Comparison of ENCODE assay signal across 33 cellular contexts in the genomic region with DNA sequence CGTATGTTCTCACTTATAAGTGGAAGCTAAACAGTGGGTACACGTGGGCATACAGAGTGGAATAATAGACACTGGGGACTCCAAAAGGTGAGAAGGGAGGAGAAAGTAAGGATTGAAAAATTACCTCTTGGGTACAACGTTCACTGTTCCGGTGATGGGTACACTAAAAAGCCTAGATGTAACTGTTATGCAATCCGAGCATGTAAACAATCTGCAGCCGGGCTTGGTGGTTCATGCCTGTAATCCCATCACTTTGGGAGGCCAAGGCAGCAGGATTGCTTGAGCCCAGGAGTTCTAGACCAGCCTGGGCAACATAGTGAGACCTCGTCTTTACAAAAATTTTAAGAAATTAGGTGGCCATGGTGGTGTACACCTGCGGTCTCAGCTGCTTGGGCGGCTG. TPM values are rescaled to one million over a fixed set of nuclear protein-coding genes. Genes with fewer than 3 reads are reported as not detected.
DNase-seq lines count a peak whose midpoint lies in the region; ATAC-seq, FAIRE-seq and TF ChIP-seq lines count a peak whose summit lies in the region.
"Had no signal": no experiment of that assay in that cellular context is flagged by ENCODE, and none has a peak within 500 bp of the region (broad histone marks: within the 10 kb centered on the region; RNA-seq: fewer than 3 reads in every experiment).

No MANE protein-coding gene starts in this region.

- no peak overlapping the region for H2AFZ ChIP-seq in HepG2 (ENCODE audit: low read length)

- intact Hi-C loops in HepG2 (cut with micrococcal nuclease; ENCODE audit: unreplicated experiment) (loop anchor here (5.0 to 10.0 kb wide), 2 partner anchors 34 to 416 kb away; a partner anchor contains a TSS), right lobe of liver (cut with DNase I) (no loop called here)

- H3K36me3 ChIP-seq in HepG2 (replicated peaks in 1 of 2; ENCODE audit: control insufficient read depth in 1 of 2, insufficient read depth in 2 of 2, low read length in 2 of 2), result no peaks in the 10 kb centered on the region
- no peaks in the 10 kb centered on the region for H3K36me3 ChIP-seq in right lobe of liver
- H3K36me3 ChIP-seq: BE2C, BLaER1 had no signal

- FAIRE-seq in HepG2 (lab: Jason Lieb, UNC), result peak; percentile 76
- FAIRE-seq: A204.1, GM12878, GM12892, GM18507 had no signal

- H3K27me3 Mint-ChIP-seq in naive thymus-derived CD8-positive, alpha-beta T cell, result peaks cover 3 to 25% (median 5%) of the 10 kb centered on the region in 5 donors
- H3K27me3 Mint-ChIP-seq: CD4-positive, CD25-positive, alpha-beta regulatory T cell had no signal

- H3K9me3 ChIP-seq in HepG2 (ENCODE audit: low read length) (no peaks in the 10 kb centered on the region), right lobe of liver (no peaks in the 10 kb centered on the region)
- H3K9me3 ChIP-seq: BE2C, BLaER1 had no signal

- H3K9me3 Mint-ChIP-seq in naive thymus-derived CD8-positive, alpha-beta T cell, result no peaks in the 10 kb centered on the region
- H3K9me3 Mint-ChIP-seq: CD4-positive, CD25-positive, alpha-beta regulatory T cell had no signal

- H3K4me3 Mint-ChIP-seq in naive thymus-derived CD8-positive, alpha-beta T cell, result no peak overlapping the region
- H3K4me3 Mint-ChIP-seq: CD14-positive monocyte; CD4-positive, alpha-beta memory T cell; CD4-positive, CD25-positive, alpha-beta regulatory T cell; CD8-positive, alpha-beta memory T cell had no signal

- no peak for TF ChIP-seq RAD21 in HepG2 (CRISPR knock-in tag; IDR thresholded peaks at IDR 0.05)

- TF ChIP-seq CTCF in fibroblast of villous mesenchyme (IDR thresholded peaks at IDR 0.05; ENCODE audit: insufficient read depth, low read depth, low read length) (no peak), HepG2 (CRISPR knock-in tag; IDR thresholded peaks at IDR 0.05) (no peak), right lobe of liver (IDR thresholded peaks at IDR 0.05) (no peak), foreskin keratinocyte (conservative IDR thresholded peaks at IDR 0.05) (no peak)

- no peak for TF ChIP-seq POLR2A in HepG2 (IDR thresholded peaks at IDR 0.05; ENCODE audit: insufficient read depth in 1 of 2, low read depth in 2 of 2, low read length in 2 of 2)
- TF ChIP-seq POLR2A in right lobe of liver (IDR thresholded peaks at IDR 0.05), result no peak

- H3K4me3 ChIP-seq in fibroblast of villous mesenchyme (ENCODE audit: low read depth, low read length), result no peak overlapping the region
- H3K4me3 ChIP-seq in HepG2 (replicated peaks in 1 of 3; ENCODE audit: insufficient read depth in 1 of 3, low read depth in 2 of 3, low read length in 3 of 3), result no peak overlapping the region
- H3K4me3 ChIP-seq in right lobe of liver, result no peak overlapping the region
- H3K4me3 ChIP-seq: BLaER1, GM12878 had no signal

- in situ Hi-C loops in HepG2 (cut with HindIII; ENCODE audit: extremely low pct_ligation_motif_present, low pct_unique_long_range_greater_than_20kb), result loop anchor here (5.0 to 10.0 kb wide), 4 partner anchors 69 to 416 kb away; no protein-coding TSS in a partner anchor

- H3K27ac ChIP-seq in HepG2 (ENCODE audit: extremely low read length, insufficient read depth, low read length) (no peak overlapping the region), right lobe of liver (no peak overlapping the region), foreskin keratinocyte (no peak overlapping the region)
- H3K27ac ChIP-seq: BLaER1 had no signal

- no peaks in the 10 kb centered on the region for H3K36me3 Mint-ChIP-seq in naive thymus-derived CD8-positive, alpha-beta T cell
- H3K36me3 Mint-ChIP-seq: CD14-positive monocyte; CD4-positive, alpha-beta memory T cell; CD4-positive, CD25-positive, alpha-beta regulatory T cell; CD8-positive, alpha-beta memory T cell had no signal

- no peak overlapping the region for H3K9ac ChIP-seq in HepG2 (ENCODE audit: insufficient read depth, low read depth, low read length)
- H3K9ac ChIP-seq: BLaER1 had no signal

- H3K27ac Mint-ChIP-seq in naive thymus-derived CD8-positive, alpha-beta T cell, result no peak overlapping the region
- H3K27ac Mint-ChIP-seq: CD14-positive monocyte; CD4-positive, alpha-beta memory T cell; CD4-positive, CD25-positive, alpha-beta regulatory T cell; CD8-positive, alpha-beta memory T cell had no signal

- TF ChIP-seq EP300 in HepG2 (IDR thresholded peaks at IDR 0.05; ENCODE audit: low read depth in 2 of 2, low read length in 2 of 2) (peak in 1 of 2 experiments; percentile 53; a peak in 2 of 4 replicates), HepG2 (CRISPR knock-in tag; IDR thresholded peaks at IDR 0.05; ENCODE audit: borderline replicate concordance) (no peak)

- H3K79me2 ChIP-seq in HepG2 (ENCODE audit: insufficient read depth, low read length), result no peaks in the 10 kb centered on the region

- H3K4me1 Mint-ChIP-seq in naive thymus-derived CD8-positive, alpha-beta T cell, result peaks cover 0 to 2% (median under 1%) of the 10 kb centered on the region in 4 donors

- no peaks in the 10 kb centered on the region for H4K20me1 ChIP-seq in HepG2 (ENCODE audit: insufficient read depth, low read length)
- H4K20me1 ChIP-seq: BLaER1 had no signal

- H3K4me2 ChIP-seq in HepG2 (ENCODE audit: low read depth, low read length), result 0 out of 2 replicates have a peak overlapping the region, but pooled peaks have one; percentile 16
- H3K4me2 ChIP-seq: BLaER1 had no signal

- POLR2A ChIA-PET in HepG2 (lab: Yijun Ruan, JAX), result no interaction called here
- POLR2A ChIA-PET in naive thymus-derived CD8-positive, alpha-beta T cell (lab: Charles Lee), result no interaction called here

- CTCF ChIA-PET in HepG2 (lab: Yijun Ruan, JAX; ENCODE audit: low intra/inter-chr PET ratio, low total read pairs), result no interaction called here

- H3K4me1 ChIP-seq in HepG2 (ENCODE audit: insufficient read depth, low read length) (peaks cover 55% of the 10 kb centered on the region), right lobe of liver (peaks cover 0 to 24% (median 8%) of the 10 kb centered on the region in 4 donors), foreskin keratinocyte (no peaks in the 10 kb centered on the region)
- H3K4me1 ChIP-seq: BE2C, BLaER1 had no signal

- peak; percentile 52 for ATAC-seq in HepG2
- peak; percentile 60 to 81 (median 66) for ATAC-seq in right lobe of liver
- no peak for ATAC-seq in naive thymus-derived CD8-positive, alpha-beta T cell
- no peak for ATAC-seq in foreskin keratinocyte
- ATAC-seq in HG03378 (IDR thresholded peaks at IDR 0.05; ENCODE audit: unreplicated experiment), result no peak
- ATAC-seq: GM12878 had no signal

- H3K27me3 ChIP-seq in HepG2 (ENCODE audit: control insufficient read depth in 1 of 2, insufficient read depth in 2 of 2, low read length in 2 of 2) (no peaks in the 10 kb centered on the region), right lobe of liver (no peaks in the 10 kb centered on the region), foreskin keratinocyte (peaks cover 4% of the 10 kb centered on the region)
- H3K27me3 ChIP-seq: BE2C, BLaER1 had no signal

- BruUV-seq in HepG2 (replicated peaks; lab: Mats Ljungman, UMichigan), result no TSS peak

- DNase-seq in amniotic epithelial cell (ENCODE audit: low read depth), result peak; percentile 3
- peak; percentile 12 for DNase-seq in fibroblast of villous mesenchyme (ENCODE audit: low read depth)
- peak; percentile 60 for DNase-seq in HepG2 (ENCODE audit: low spot score)
- DNase-seq in right lobe of liver, result no peak
- no peak for DNase-seq in naive thymus-derived CD8-positive, alpha-beta T cell
- DNase-seq in activated effector memory CD4-positive, alpha-beta T cell treated with anti-CD3 and anti-CD28 coated beads, Interleukin-2, amount 50 U/mL, for 16 hours, result no peak
- DNase-seq in foreskin keratinocyte, result no peak
- DNase-seq: 8988T; ACHN; BE2C; C1 segment of cervical spinal cord; CD4-positive, alpha-beta memory T cell; CD4-positive, CD25-positive, alpha-beta regulatory T cell; CD8-positive, alpha-beta memory T cell; COR-L47; DMS 273 treated with DMSO at 0.1 percent for 48 hours; DMS153; DMS53; DMS79; DND-41; EL; GDM1 had no signal

- 20% methylated on average over 9 of the region's 9 CpGs for WGBS in HepG2 (ENCODE audit: low lambda C conversion rate)
- WGBS in right lobe of liver (ENCODE audit: insufficient coverage, low coverage, low lambda C conversion rate, missing lambda C conversion rate), result 24% methylated on average over 5 of the region's 9 CpGs

RNA-seq across cellular contexts. Expression of a gene that starts 33.1 kb away (rescaled TPM):
- total RNA-seq in fibroblast of villous mesenchyme, result not detected in 2 replicates
- 42.2 and 91.3 TPM in 2 replicates for total RNA-seq in HepG2 (2016; rRNA removed; fragmentation: Illumina TruSeq; extraction: Trizol)
- total RNA-seq in HepG2 (2016; cell fraction: cytosol; rRNA removed; fragmentation: Illumina TruSeq; extraction: Trizol; ENCODE audit: low read depth), result 32.4 and 39.4 TPM in 2 replicates
- total RNA-seq in HepG2 (2016; cell fraction: insoluble cytoplasmic fraction; rRNA removed; fragmentation: Illumina TruSeq; extraction: Trizol), result 43.7 and 93.2 TPM in 2 replicates
- 21.6 and 22.8 TPM in 2 replicates for total RNA-seq in HepG2 (2016; cell fraction: membrane; rRNA removed; fragmentation: Illumina TruSeq; extraction: Trizol)
- total RNA-seq in HepG2 (2016; cell fraction: nucleus; rRNA removed; fragmentation: Illumina TruSeq; extraction: Trizol), result 86.3 and 86.4 TPM in 2 replicates
- polyA plus RNA-seq in HepG2 (2011; rRNA removed), result 496 and 510 TPM in 2 replicates
- 553 and 814 TPM in 2 replicates for polyA plus RNA-seq in HepG2 (2011; cell fraction: cytosol; rRNA removed)
- polyA plus RNA-seq in HepG2 (2011; cell fraction: nucleus; rRNA removed), result 104 and 171 TPM in 2 replicates
- polyA plus RNA-seq in HepG2 (2012), result 275 and 517 TPM in 2 replicates
- 43.9 and 49.7 TPM in 2 replicates for polyA plus RNA-seq in HepG2 (2016; cell fraction: cytosol; fragmentation: Illumina TruSeq; extraction: Trizol; ENCODE audit: low read depth)
- 60.6 and 70.2 TPM in 2 replicates for polyA plus RNA-seq in HepG2 (2016; cell fraction: insoluble cytoplasmic fraction; fragmentation: Illumina TruSeq; extraction: Trizol; ENCODE audit: low read depth)
- 22.7 and 27.7 TPM in 2 replicates for polyA plus RNA-seq in HepG2 (2016; cell fraction: membrane; fragmentation: Illumina TruSeq; extraction: Trizol; ENCODE audit: low read depth)
- 195 and 215 TPM in 2 replicates for polyA plus RNA-seq in HepG2 (2016; cell fraction: nucleus; fragmentation: Illumina TruSeq; extraction: Trizol; ENCODE audit: insufficient read depth, low read depth)
- 563 TPM in 1 of 2 replicates, not detected in the other for polyA minus RNA-seq in HepG2 (2011; rRNA and poly(A)+ RNA removed; ENCODE audit: low replicate concordance)
- 185 and 329 TPM in 2 replicates for polyA minus RNA-seq in HepG2 (2011; cell fraction: cytosol; rRNA and poly(A)+ RNA removed)
- 160 and 198 TPM in 2 replicates for polyA minus RNA-seq in HepG2 (2011; cell fraction: nucleus; rRNA and poly(A)+ RNA removed)
- 1,000 to 10,000 TPM; 1,281 to 4,774 (median 2,625) TPM for total RNA-seq in right lobe of liver
- not detected for total RNA-seq in naive thymus-derived CD8-positive, alpha-beta T cell
- polyA plus RNA-seq in naive thymus-derived CD8-positive, alpha-beta T cell, result not detected
- not detected in 2 replicates for total RNA-seq in foreskin keratinocyte
- polyA plus RNA-seq in foreskin keratinocyte, result not detected in 2 replicates
- total RNA-seq: A673; CD4-positive, alpha-beta memory T cell; CD4-positive, CD25-positive, alpha-beta regulatory T cell; CD8-positive, alpha-beta memory T cell; Daoy; G401 had no signal
- polyA plus RNA-seq: AG04450; CD14-positive monocyte; CD4-positive, alpha-beta memory T cell; CD4-positive, CD25-positive, alpha-beta regulatory T cell; CD8-positive, alpha-beta memory T cell had no signal

Comparison
In these comparisons a context has a peak if more than half of its experiments do, and no peak if none do; other contexts are left out.
1. DNase-seq: peak in amniotic epithelial cell (single experiment), fibroblast of villous mesenchyme (single experiment) and HepG2 (single experiment); none in right lobe of liver (0 of 3), naive thymus-derived CD8-positive, alpha-beta T cell (0 of 10), activated effector memory CD4-positive, alpha-beta T cell treated with anti-CD3 and anti-CD28 coated beads, Interleukin-2, amount 50 U/mL, for 16 hours (single experiment) and foreskin keratinocyte (0 of 2).
2. ATAC-seq: peak in HepG2 (single experiment) and right lobe of liver (4 of 4); none in naive thymus-derived CD8-positive, alpha-beta T cell (0 of 2), foreskin keratinocyte (single experiment) and HG03378 (single experiment).
3. RNA of a gene that starts 33.1 kb away (total RNA-seq): 1,281 to 4,774 TPM in right lobe of liver and 21.6 to 93.2 TPM in HepG2; not detected in fibroblast of villous mesenchyme, not detected in naive thymus-derived CD8-positive, alpha-beta T cell and not detected in foreskin keratinocyte; every median in the first group is over 10 times any median in the second.